Comparison of ENCODE assay signal across 9 cellular contexts in the genomic region with DNA sequence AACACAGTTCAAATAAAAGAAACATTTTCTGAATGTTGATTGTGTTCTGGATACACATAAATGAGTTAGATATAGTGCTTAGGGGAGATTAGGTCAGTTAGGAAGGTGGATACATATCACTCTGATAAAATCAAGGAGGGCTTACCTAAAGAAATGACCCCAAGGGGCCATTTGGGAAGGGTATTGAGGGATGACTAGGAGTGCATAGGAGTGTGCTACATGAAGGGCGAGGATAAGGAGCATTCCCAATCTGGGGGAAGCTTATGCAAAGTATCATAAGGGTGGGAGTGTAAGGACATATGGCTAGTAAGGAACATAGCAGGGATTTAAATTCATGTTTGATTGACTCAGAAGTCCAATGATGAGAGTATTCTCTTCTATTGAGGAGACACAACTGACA.
"Had no signal": no experiment of that assay in that cellular context is flagged by ENCODE, and none has a peak within 500 bp of the region (broad histone marks: within the 10 kb centered on the region; RNA-seq: fewer than 3 reads in every experiment).

No MANE protein-coding gene starts in this region.

- DNase-seq: H9, HCEC 1CT, HFFc6, IMR-90 had no signal

- H2AFZ ChIP-seq: GM23338 had no signal

- ATAC-seq: GM23338, K562 had no signal

- FAIRE-seq: H1, H54, HTR-8/SVneo, K562 had no signal

- H3K4me3 ChIP-seq: GM23338, K562 had no signal

- H3K4me3 Mint-ChIP-seq: GM23338, H9, HFFc6 had no signal

- H3K27ac Mint-ChIP-seq: GM23338, H9, HFFc6 had no signal

- H3K4me2 ChIP-seq: GM23338 had no signal

- H3K9me3 Mint-ChIP-seq: GM23338, H9 had no signal
